Comparison of ENCODE assay signal across 8 cellular contexts in genomic region chr12:17992002-17992656, GRCh38.
DNase-seq lines count a peak whose midpoint lies in the region; ATAC-seq, FAIRE-seq and TF ChIP-seq lines count a peak whose summit lies in the region.

No MANE protein-coding gene starts in this region.

- H3K4me2 ChIP-seq in K562 (ENCODE audit: insufficient read depth, low read length) (no peak overlapping the region), HepG2 (ENCODE audit: low read depth, low read length) (no peak overlapping the region)

- POLR2A ChIA-PET in K562 (lab: Yijun Ruan, JAX): no interaction called here
- POLR2A ChIA-PET in HepG2 (lab: Yijun Ruan, JAX): no interaction called here

- ATAC-seq in GM19397 (IDR thresholded peaks at IDR 0.05; ENCODE audit: unreplicated experiment): peak; percentile 79
- ATAC-seq in HG03196 (IDR thresholded peaks at IDR 0.05; ENCODE audit: unreplicated experiment): peak; percentile 89
- no peak for ATAC-seq in K562
- ATAC-seq in HepG2: peak; percentile 51
- no peak for ATAC-seq in activated CD8-positive, alpha-beta memory T cell treated with anti-CD3 and anti-CD28 coated beads, Interleukin-2, amount 10 ng/mL, durations not matched to agents 7 days and 5 days

- H3K4me1 Mint-ChIP-seq in activated CD8-positive, alpha-beta memory T cell treated with anti-CD3 and anti-CD28 coated beads, Interleukin-2, amount 10 ng/mL, durations not matched to agents 7 days and 5 days: no peaks in the 10 kb centered on the region
- no peaks in the 10 kb centered on the region for H3K4me1 Mint-ChIP-seq in activated T-cell treated with anti-CD3 and anti-CD28 coated beads, Interleukin-2, amount 50 U/mL, for 24 hours (ENCODE audit: low read depth)

- no peak for TF ChIP-seq POLR2A in K562 (conservative IDR thresholded peaks at IDR 0.05)
- no peak for TF ChIP-seq POLR2A in HepG2 (IDR thresholded peaks at IDR 0.05; ENCODE audit: insufficient read depth in 1 of 2, low read depth in 2 of 2, low read length in 2 of 2)

- H3K27me3 ChIP-seq in K562 (ENCODE audit: control insufficient read depth in 2 of 2, insufficient read depth in 2 of 2, low read length in 2 of 2): no peaks in the 10 kb centered on the region
- H3K27me3 ChIP-seq in HepG2 (ENCODE audit: control insufficient read depth in 1 of 2, insufficient read depth in 2 of 2, low read length in 2 of 2): no peaks in the 10 kb centered on the region

- in situ Hi-C loops in K562 (cut with MboI) (no loop called here), HepG2 (cut with HindIII; ENCODE audit: extremely low pct_ligation_motif_present, low pct_unique_long_range_greater_than_20kb) (no loop called here)

- peak in 1 of 2 experiments; percentile 43; a peak in 2 of 4 replicates for TF ChIP-seq RAD21 in K562 (CRISPR knock-in tag; conservative IDR thresholded peaks at IDR 0.05 in 1 of 2, IDR thresholded peaks at IDR 0.05 in 1 of 2)
- TF ChIP-seq RAD21 in HepG2 (CRISPR knock-in tag; IDR thresholded peaks at IDR 0.05): no peak

- 7% methylated on average over 6 of the region's 6 CpGs for WGBS in K562 (ENCODE audit: insufficient coverage, low coverage, missing lambda C conversion rate)
- 26% methylated on average over 6 of the region's 6 CpGs for WGBS in HepG2 (ENCODE audit: low lambda C conversion rate)

- peak; percentile 7 for DNase-seq in EH (ENCODE audit: low read depth)
- DNase-seq in NCI-H446 treated with DMSO at 0.1 percent for 48 hours (lab: John Stamatoyannopoulos, UW): peak; percentile 1
- DNase-seq in K562 (ENCODE audit: extremely low read depth in 1 of 4, low spot score in 3 of 4): peak; percentile 6 to 34 (median 8)
- peak; percentile 3 for DNase-seq in HepG2 (ENCODE audit: low spot score)
- no peak for DNase-seq in activated CD8-positive, alpha-beta memory T cell treated with anti-CD3 and anti-CD28 coated beads, Interleukin-2, amount 10 ng/mL, durations not matched to agents 7 days and 5 days
- no peak for DNase-seq in activated T-cell treated with anti-CD3 and anti-CD28 coated beads, Interleukin-2, amount 50 U/mL, for 24 hours

- no peak overlapping the region for H3K27ac Mint-ChIP-seq in activated CD8-positive, alpha-beta memory T cell treated with anti-CD3 and anti-CD28 coated beads, Interleukin-2, amount 10 ng/mL, durations not matched to agents 7 days and 5 days
- H3K27ac Mint-ChIP-seq in activated T-cell treated with anti-CD3 and anti-CD28 coated beads, Interleukin-2, amount 50 U/mL, for 24 hours: no peak overlapping the region

- H3K36me3 Mint-ChIP-seq in activated CD8-positive, alpha-beta memory T cell treated with anti-CD3 and anti-CD28 coated beads, Interleukin-2, amount 10 ng/mL, durations not matched to agents 7 days and 5 days: no peaks in the 10 kb centered on the region
- H3K36me3 Mint-ChIP-seq in activated T-cell treated with anti-CD3 and anti-CD28 coated beads, Interleukin-2, amount 50 U/mL, for 24 hours (ENCODE audit: low read depth): no peaks in the 10 kb centered on the region

- H2AFZ ChIP-seq in K562 (ENCODE audit: low read depth, low read length) (no peak overlapping the region), HepG2 (ENCODE audit: low read length) (no peak overlapping the region)

- BruUV-seq in K562 (replicated peaks; lab: Mats Ljungman, UMichigan) (no TSS peak), HepG2 (replicated peaks; lab: Mats Ljungman, UMichigan) (no TSS peak)

- no peaks in the 10 kb centered on the region for H3K9me3 Mint-ChIP-seq in activated CD8-positive, alpha-beta memory T cell treated with anti-CD3 and anti-CD28 coated beads, Interleukin-2, amount 10 ng/mL, durations not matched to agents 7 days and 5 days (ENCODE audit: low read depth)
- peaks cover 5% of the 10 kb centered on the region for H3K9me3 Mint-ChIP-seq in activated T-cell treated with anti-CD3 and anti-CD28 coated beads, Interleukin-2, amount 50 U/mL, for 24 hours

- H3K27ac ChIP-seq in K562 (ENCODE audit: extremely low read depth, low read depth, low read length) (no peak overlapping the region), HepG2 (ENCODE audit: extremely low read length, insufficient read depth, low read length) (no peak overlapping the region)

- H3K4me3 ChIP-seq in K562 (no peak overlapping the region), HepG2 (replicated peaks in 1 of 3; ENCODE audit: insufficient read depth in 1 of 3, low read depth in 2 of 3, low read length in 3 of 3) (no peak overlapping the region)

- H3K9me3 ChIP-seq in K562 (replicated peaks; ENCODE audit: control insufficient read depth, insufficient read depth, low read depth, low read length) (no peaks in the 10 kb centered on the region), HepG2 (ENCODE audit: low read length) (0 out of 2 replicates have a peak, but pooled peaks cover 6% of the 10 kb centered on the region)

- H3K36me3 ChIP-seq in K562 (ENCODE audit: control insufficient read depth, insufficient read depth, low read length) (no peaks in the 10 kb centered on the region), HepG2 (replicated peaks in 1 of 2; ENCODE audit: control insufficient read depth in 1 of 2, insufficient read depth in 2 of 2, low read length in 2 of 2) (no peaks in the 10 kb centered on the region)

- H3K4me1 ChIP-seq in K562 (replicated peaks in 1 of 2; ENCODE audit: control insufficient read depth in 2 of 2, insufficient read depth in 2 of 2, low read length in 2 of 2) (no peaks in the 10 kb centered on the region), HepG2 (ENCODE audit: insufficient read depth, low read length) (no peaks in the 10 kb centered on the region)

- CTCF ChIA-PET in K562 (lab: Yijun Ruan, JAX; ENCODE audit: low intra/inter-chr PET ratio) (interaction anchor here (1.0 kb wide), 1 partner anchor 9 kb away, joined by 3 read pairs; no protein-coding TSS in a partner anchor), HepG2 (lab: Yijun Ruan, JAX; ENCODE audit: low intra/inter-chr PET ratio, low total read pairs) (no interaction called here)
- CTCF ChIA-PET in activated CD8-positive, alpha-beta memory T cell treated with anti-CD3 and anti-CD28 coated beads, Interleukin-2, amount 10 ng/mL, durations not matched to agents 7 days and 5 days (lab: Charles Lee): interaction anchor here (0.7 to 1.4 kb wide), 4 partner anchors 9 to 33 kb away, joined by 3 read pairs; no protein-coding TSS in a partner anchor

- TF ChIP-seq EP300 in K562 (IDR thresholded peaks at IDR 0.05; ENCODE audit: low read length): no peak
- TF ChIP-seq EP300 in HepG2 (IDR thresholded peaks at IDR 0.05; ENCODE audit: low read depth in 2 of 2, low read length in 2 of 2): no peak
- no peak for TF ChIP-seq EP300 in HepG2 (CRISPR knock-in tag; IDR thresholded peaks at IDR 0.05; ENCODE audit: borderline replicate concordance)

- H3K9me1 ChIP-seq in K562 (ENCODE audit: control insufficient read depth, insufficient read depth, low read length): no peaks in the 10 kb centered on the region

- H3K79me2 ChIP-seq in K562 (ENCODE audit: control insufficient read depth, insufficient read depth, low read length) (no peaks in the 10 kb centered on the region), HepG2 (ENCODE audit: insufficient read depth, low read length) (no peaks in the 10 kb centered on the region)

- H3K27me3 Mint-ChIP-seq in activated CD8-positive, alpha-beta memory T cell treated with anti-CD3 and anti-CD28 coated beads, Interleukin-2, amount 10 ng/mL, durations not matched to agents 7 days and 5 days: no peaks in the 10 kb centered on the region
- no peaks in the 10 kb centered on the region for H3K27me3 Mint-ChIP-seq in activated T-cell treated with anti-CD3 and anti-CD28 coated beads, Interleukin-2, amount 50 U/mL, for 24 hours

- TF ChIP-seq CTCF in K562 (IDR thresholded peaks at IDR 0.05 in 2 of 3, conservative IDR thresholded peaks at IDR 0.05 in 1 of 3; ENCODE audit: insufficient read depth in 2 of 3, low read depth in 1 of 3, low read length in 3 of 3): peak in 2 of 3 experiments; percentile 28 to 38; a peak in 3 of 6 replicates
- peak; percentile 55 for TF ChIP-seq CTCF in HepG2 (CRISPR knock-in tag; IDR thresholded peaks at IDR 0.05)

- intact Hi-C loops in K562 (cut with micrococcal nuclease) (no loop called here), HepG2 (cut with micrococcal nuclease; ENCODE audit: unreplicated experiment) (no loop called here)

- H4K20me1 ChIP-seq in K562 (replicated peaks; ENCODE audit: control insufficient read depth, insufficient read depth, low read length): no peaks in the 10 kb centered on the region
- H4K20me1 ChIP-seq in HepG2 (ENCODE audit: insufficient read depth, low read length): no peaks in the 10 kb centered on the region

- H3K4me3 Mint-ChIP-seq in activated CD8-positive, alpha-beta memory T cell treated with anti-CD3 and anti-CD28 coated beads, Interleukin-2, amount 10 ng/mL, durations not matched to agents 7 days and 5 days: no peak overlapping the region
- H3K4me3 Mint-ChIP-seq in activated T-cell treated with anti-CD3 and anti-CD28 coated beads, Interleukin-2, amount 50 U/mL, for 24 hours: no peak overlapping the region

- FAIRE-seq in K562 (lab: Jason Lieb, UNC) (no peak), HepG2 (lab: Jason Lieb, UNC) (peak; percentile 40)

- H3K9ac ChIP-seq in K562 (ENCODE audit: insufficient read depth in 1 of 2, low read depth in 2 of 2, low read length in 2 of 2) (no peak overlapping the region), HepG2 (ENCODE audit: insufficient read depth, low read depth, low read length) (no peak overlapping the region)

TF ChIP-seq in K562, 482 proteins besides CTCF, POLR2A, EP300 and RAD21:
- TF ChIP-seq SMC3 (conservative IDR thresholded peaks at IDR 0.05; ENCODE audit: insufficient read depth, low read depth, low read length) (0 out of 2 replicates have a peak, but pooled peaks have one; percentile 12), NONO (IDR thresholded peaks at IDR 0.05; ENCODE audit: low read depth in 2 of 2, low read length in 1 of 2) (no peak)

TF ChIP-seq in HepG2, 621 proteins besides CTCF, POLR2A, EP300 and RAD21:
- no peak for TF ChIP-seq TEAD3 (CRISPR knock-in tag; optimal IDR thresholded peaks at IDR 0.05; ENCODE audit: borderline replicate concordance)
- peak; percentile 33 for TF ChIP-seq STAG1 (CRISPR knock-in tag; IDR thresholded peaks at IDR 0.05)

Comparison
In these comparisons a context has a peak if more than half of its experiments do, and no peak if none do; other contexts are left out.
1. DNase-seq: peak in EH (single experiment), NCI-H446 treated with DMSO at 0.1 percent for 48 hours (single experiment), K562 (4 of 4) and HepG2 (single experiment); none in activated CD8-positive, alpha-beta memory T cell treated with anti-CD3 and anti-CD28 coated beads, Interleukin-2, amount 10 ng/mL, durations not matched to agents 7 days and 5 days (single experiment) and activated T-cell treated with anti-CD3 and anti-CD28 coated beads, Interleukin-2, amount 50 U/mL, for 24 hours (single experiment).
2. ATAC-seq: peak in GM19397 (single experiment), HG03196 (single experiment) and HepG2 (single experiment); none in K562 (single experiment) and activated CD8-positive, alpha-beta memory T cell treated with anti-CD3 and anti-CD28 coated beads, Interleukin-2, amount 10 ng/mL, durations not matched to agents 7 days and 5 days (single experiment).